9 cellular contexts compared by ENCODE assay signal in genomic region chr15:96331942-96332853, GRCh38. TPM values are rescaled to one million over a fixed set of nuclear protein-coding genes. Genes with fewer than 3 reads are reported as not detected.
DNase-seq lines count a peak whose midpoint lies in the region; ATAC-seq and TF ChIP-seq lines count a peak whose summit lies in the region.
"Had no signal": no experiment of that assay in that cellular context is flagged by ENCODE, and none has a peak within 500 bp of the region (broad histone marks: within the 10 kb centered on the region; RNA-seq: fewer than 3 reads in every experiment).

No MANE protein-coding gene starts in this region.

- H3K27ac ChIP-seq in iPS-18a (ENCODE audit: low read length), result no peak overlapping the region

- peaks cover 96% of the 10 kb centered on the region for H3K27me3 ChIP-seq in iPS-18a (ENCODE audit: control insufficient read depth, insufficient read depth, low read length)

- no peak for ATAC-seq in activated naive CD8-positive, alpha-beta T cell treated with anti-CD3 and anti-CD28 coated beads, Interleukin-2, amount 10 ng/mL, durations not matched to agents 7 days and 5 days (ENCODE audit: low read depth)
- ATAC-seq in stimulated activated memory B cell treated with anti-CD40 and anti-IgM and Interleukin-4, amounts not matched to agents 10 μg/mL and 1 μg/mL and 100 μg/mL, for 72 hours, result peak; percentile 8
- ATAC-seq in GM19452 (IDR thresholded peaks at IDR 0.05; ENCODE audit: unreplicated experiment), result no peak
- ATAC-seq in HG02678 (IDR thresholded peaks at IDR 0.05; ENCODE audit: unreplicated experiment), result no peak

- H3K4me1 Mint-ChIP-seq in activated naive CD8-positive, alpha-beta T cell treated with anti-CD3 and anti-CD28 coated beads, Interleukin-2, amount 10 ng/mL, durations not matched to agents 7 days and 5 days, result peaks cover 14% of the 10 kb centered on the region
- H3K4me1 Mint-ChIP-seq in stimulated activated memory B cell treated with anti-CD40 and anti-IgM and Interleukin-4, amounts not matched to agents 10 μg/mL and 1 μg/mL and 100 μg/mL, for 72 hours, result peaks cover 18% of the 10 kb centered on the region

- no peaks in the 10 kb centered on the region for H3K36me3 ChIP-seq in iPS-18a (ENCODE audit: control insufficient read depth, low read depth, low read length)

- DNase-seq in AG10803 (ENCODE audit: low read depth) (peak; percentile 62), HT1080 (ENCODE audit: low read depth) (peak; percentile 51), KG1 (lab: John Stamatoyannopoulos, UW) (no peak)
- peak; percentile 34 for DNase-seq in activated naive CD8-positive, alpha-beta T cell treated with anti-CD3 and anti-CD28 coated beads, Interleukin-2, amount 10 ng/mL, durations not matched to agents 7 days and 5 days

- POLR2A ChIA-PET in activated naive CD8-positive, alpha-beta T cell treated with anti-CD3 and anti-CD28 coated beads, Interleukin-2, amount 10 ng/mL, durations not matched to agents 7 days and 5 days (lab: Charles Lee), result no interaction called here

- peaks cover 9% of the 10 kb centered on the region for H3K36me3 Mint-ChIP-seq in activated naive CD8-positive, alpha-beta T cell treated with anti-CD3 and anti-CD28 coated beads, Interleukin-2, amount 10 ng/mL, durations not matched to agents 7 days and 5 days
- H3K36me3 Mint-ChIP-seq in stimulated activated memory B cell treated with anti-CD40 and anti-IgM and Interleukin-4, amounts not matched to agents 10 μg/mL and 1 μg/mL and 100 μg/mL, for 72 hours, result no peaks in the 10 kb centered on the region

- H3K27ac Mint-ChIP-seq in activated naive CD8-positive, alpha-beta T cell treated with anti-CD3 and anti-CD28 coated beads, Interleukin-2, amount 10 ng/mL, durations not matched to agents 7 days and 5 days, result peak overlapping the region; percentile 72
- no peak overlapping the region for H3K27ac Mint-ChIP-seq in stimulated activated memory B cell treated with anti-CD40 and anti-IgM and Interleukin-4, amounts not matched to agents 10 μg/mL and 1 μg/mL and 100 μg/mL, for 72 hours

- H3K27me3 Mint-ChIP-seq in activated naive CD8-positive, alpha-beta T cell treated with anti-CD3 and anti-CD28 coated beads, Interleukin-2, amount 10 ng/mL, durations not matched to agents 7 days and 5 days, result peaks cover 77% of the 10 kb centered on the region
- H3K27me3 Mint-ChIP-seq in stimulated activated memory B cell treated with anti-CD40 and anti-IgM and Interleukin-4, amounts not matched to agents 10 μg/mL and 1 μg/mL and 100 μg/mL, for 72 hours, result peaks cover 90% of the 10 kb centered on the region

- no peaks in the 10 kb centered on the region for H3K9me3 ChIP-seq in iPS-18a (ENCODE audit: control insufficient read depth, low read depth, low read length)

- H3K4me1 ChIP-seq in iPS-18a (ENCODE audit: control insufficient read depth, low read depth, low read length), result peaks cover 45% of the 10 kb centered on the region

- H3K9ac ChIP-seq in iPS-18a (ENCODE audit: low read length), result peak overlapping the region; percentile 33

- H3K9me3 Mint-ChIP-seq in activated naive CD8-positive, alpha-beta T cell treated with anti-CD3 and anti-CD28 coated beads, Interleukin-2, amount 10 ng/mL, durations not matched to agents 7 days and 5 days, result peaks cover 6% of the 10 kb centered on the region
- H3K9me3 Mint-ChIP-seq in stimulated activated memory B cell treated with anti-CD40 and anti-IgM and Interleukin-4, amounts not matched to agents 10 μg/mL and 1 μg/mL and 100 μg/mL, for 72 hours, result peaks cover 6% of the 10 kb centered on the region

- H3K4me3 ChIP-seq in AG10803 (ENCODE audit: low read length) (peak overlapping the region; percentile 93), iPS-18a (ENCODE audit: low read length) (peak overlapping the region; percentile 55)

- no peak for TF ChIP-seq CTCF in AG10803 (conservative IDR thresholded peaks at IDR 0.05; ENCODE audit: low read length)

- H3K4me3 Mint-ChIP-seq in activated naive CD8-positive, alpha-beta T cell treated with anti-CD3 and anti-CD28 coated beads, Interleukin-2, amount 10 ng/mL, durations not matched to agents 7 days and 5 days, result peak overlapping the region; percentile 70
- no peak overlapping the region for H3K4me3 Mint-ChIP-seq in stimulated activated memory B cell treated with anti-CD40 and anti-IgM and Interleukin-4, amounts not matched to agents 10 μg/mL and 1 μg/mL and 100 μg/mL, for 72 hours

RNA-seq across cellular contexts. Expression of gene NR2F2, which starts 1.7 kb away (rescaled TPM):
- total RNA-seq in HT1080 (2014; rRNA removed; shearing (Covaris generic)), result 11.4 and 27.9 TPM in 2 replicates
- 50.5 and 59.0 TPM in 2 replicates for polyA plus RNA-seq in HT1080 (2015; cell fraction: cytosol; rRNA removed)
- 54.7 and 54.8 TPM in 2 replicates for polyA plus RNA-seq in HT1080 (2015; cell fraction: nucleus; rRNA removed)
- total RNA-seq in activated naive CD8-positive, alpha-beta T cell treated with anti-CD3 and anti-CD28 coated beads, Interleukin-2, amount 10 ng/mL, durations not matched to agents 7 days and 5 days, result not detected
- total RNA-seq: mononuclear cell had no signal

Comparison
In these comparisons a context has a peak if more than half of its experiments do, and no peak if none do; other contexts are left out.
1. RNA of gene NR2F2, which starts 1.7 kb away (total RNA-seq): 11.4 to 27.9 TPM in HT1080; not detected in activated naive CD8-positive, alpha-beta T cell treated with anti-CD3 and anti-CD28 coated beads, Interleukin-2, amount 10 ng/mL, durations not matched to agents 7 days and 5 days; every median in the first group is over 10 times any median in the second.